14 cellular contexts compared by ENCODE assay signal in genomic region chr2:199798881-199799580, GRCh38. TPM values are rescaled to one million over a fixed set of nuclear protein-coding genes. Genes with fewer than 3 reads are reported as not detected.
DNase-seq lines count a peak whose midpoint lies in the region; ATAC-seq and TF ChIP-seq lines count a peak whose summit lies in the region.
"Had no signal": no experiment of that assay in that cellular context is flagged by ENCODE, and none has a peak within 500 bp of the region (broad histone marks: within the 10 kb centered on the region; RNA-seq: fewer than 3 reads in every experiment).

No MANE protein-coding gene starts in this region.

- BruUV-seq in OCI-LY7 (replicated peaks; lab: Mats Ljungman, UMichigan): no TSS peak

- H2AFZ ChIP-seq in OCI-LY7 (ENCODE audit: low read length): no peak overlapping the region

- DNase-seq in LHCN-M2 (ENCODE audit: low read depth): peak; percentile 91
- peak; percentile 4 for DNase-seq in cerebellum (ENCODE audit: low spot score)
- DNase-seq in kidney tubule cell (ENCODE audit: low spot score): peak; percentile 8
- no peak for DNase-seq in OCI-LY7 (ENCODE audit: low spot score)
- DNase-seq in activated T-cell treated with anti-CD3 and anti-CD28 coated beads for 4 hours: no peak
- DNase-seq in NCI-H128 (lab: John Stamatoyannopoulos, UW; ENCODE audit: unreplicated experiment): no peak
- DNase-seq: naive thymus-derived CD4-positive, alpha-beta T cell; NCI-H2107; T1000 had no signal

- no peaks in the 10 kb centered on the region for H3K9me3 ChIP-seq in skeletal muscle satellite cell (replicated peaks; ENCODE audit: low read length)
- H3K9me3 ChIP-seq in OCI-LY7 (ENCODE audit: low read length): no peaks in the 10 kb centered on the region

- ATAC-seq in GM18907 (IDR thresholded peaks at IDR 0.05; ENCODE audit: unreplicated experiment): no peak
- ATAC-seq: activated naive CD4-positive, alpha-beta T cell treated with anti-CD3 and anti-CD28 coated beads, Interleukin-2, amount 50 U/mL, for 72 hours; GM12878; naive thymus-derived CD4-positive, alpha-beta T cell had no signal

- CTCF ChIA-PET in OCI-LY7 (lab: Charles Lee; ENCODE audit: unreplicated experiment): no interaction called here

- no peak overlapping the region for H3K4me3 ChIP-seq in skeletal muscle satellite cell (ENCODE audit: low read length)
- no peak overlapping the region for H3K4me3 ChIP-seq in OCI-LY7 (ENCODE audit: low read depth, low read length, poor library complexity, severe bottlenecking)
- H3K4me3 ChIP-seq: GM12878 had no signal

- TF ChIP-seq CTCF in OCI-LY7 (conservative IDR thresholded peaks at IDR 0.05; ENCODE audit: low read length): no peak

- POLR2A ChIA-PET in OCI-LY7 (lab: Charles Lee): interaction anchor here (1.1 kb wide), 1 partner anchor 26 kb away, joined by 3 read pairs; no protein-coding TSS in a partner anchor

- H3K36me3 ChIP-seq in skeletal muscle satellite cell (ENCODE audit: insufficient read depth, low read length) (no peaks in the 10 kb centered on the region), OCI-LY7 (ENCODE audit: insufficient read depth, low read length) (no peaks in the 10 kb centered on the region)

- no peaks in the 10 kb centered on the region for H3K27me3 ChIP-seq in skeletal muscle satellite cell (ENCODE audit: control insufficient read depth, insufficient read depth, low read length)

- H3K4me1 ChIP-seq in skeletal muscle satellite cell (ENCODE audit: control insufficient read depth, insufficient read depth, low read length): peaks cover 7% of the 10 kb centered on the region
- no peaks in the 10 kb centered on the region for H3K4me1 ChIP-seq in OCI-LY7 (ENCODE audit: insufficient read depth, low read length, poor library complexity, severe bottlenecking)

- no peaks in the 10 kb centered on the region for H3K79me2 ChIP-seq in OCI-LY7 (ENCODE audit: insufficient read depth, low read depth, low read length)

- no peak overlapping the region for H3K27ac ChIP-seq in OCI-LY7 (ENCODE audit: low read depth, low read length, poor library complexity, severe bottlenecking)
- H3K27ac ChIP-seq: KMS-11 had no signal

- intact Hi-C loops in OCI-LY7 (cut with micrococcal nuclease; ENCODE audit: unreplicated experiment): no loop called here

- no peaks in the 10 kb centered on the region for H4K20me1 ChIP-seq in OCI-LY7 (ENCODE audit: insufficient read depth, low read length)

- H3K4me2 ChIP-seq in skeletal muscle satellite cell (ENCODE audit: low read length) (peak overlapping the region; percentile 30), OCI-LY7 (ENCODE audit: low read length) (no peak overlapping the region)
- H3K4me2 ChIP-seq: KMS-11 had no signal

- H3K9ac ChIP-seq in skeletal muscle satellite cell (ENCODE audit: low read depth, low read length): no peak overlapping the region
- H3K9ac ChIP-seq: KMS-11 had no signal

- no peaks in the 10 kb centered on the region for H3K9me2 ChIP-seq in OCI-LY7 (ENCODE audit: insufficient read depth, low read length)

RNA-seq across cellular contexts. Expression of gene FTCDNL1, which starts 52.0 kb away (rescaled TPM):
- total RNA-seq in LHCN-M2 (2014; rRNA removed) (0.75 and 0.77 TPM in 2 replicates), cerebellum (4.1 TPM), OCI-LY7 (2022) (0.40 and 1.6 TPM in 2 replicates)
- 0.72 TPM for polyA plus RNA-seq in LHCN-M2 (2012)
- total RNA-seq in skeletal muscle satellite cell (2012; rRNA removed): 1.5 and 2.0 TPM in 2 replicates
- 0.54 and 0.90 TPM in 2 replicates for total RNA-seq in OCI-LY7 (2014; rRNA removed; shearing (Covaris generic))

Comparison
In these comparisons a context has a peak if more than half of its experiments do, and no peak if none do; other contexts are left out.
1. DNase-seq: peak in LHCN-M2 (single experiment), cerebellum (single experiment) and kidney tubule cell (single experiment); none in OCI-LY7 (single experiment), activated T-cell treated with anti-CD3 and anti-CD28 coated beads for 4 hours (single experiment) and NCI-H128 (single experiment).